ENCODE assay signal across 8 cellular contexts in the genomic region with DNA sequence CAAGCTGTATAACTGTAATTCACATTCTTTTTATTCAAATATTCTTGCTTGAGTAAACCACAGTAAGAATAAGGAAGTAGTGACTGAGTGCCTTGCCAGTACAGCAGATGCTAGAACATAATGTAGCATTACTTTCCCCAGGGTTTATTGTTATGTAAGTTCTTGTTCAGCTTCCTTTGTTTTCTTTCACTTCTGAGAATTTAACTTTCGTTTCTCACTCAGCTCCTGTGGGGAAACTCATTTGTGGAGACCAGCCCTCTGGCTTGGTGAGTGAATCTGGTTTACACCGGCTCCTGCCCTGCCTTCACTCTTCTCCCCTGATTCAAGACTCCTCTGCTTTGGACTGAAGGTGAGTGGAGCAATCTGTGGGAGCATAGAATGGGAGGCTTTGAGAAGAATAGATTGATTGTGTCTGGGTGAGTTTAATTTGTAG. TPM values are rescaled to one million over a fixed set of nuclear protein-coding genes. Genes with fewer than 3 reads are reported as not detected.
DNase-seq lines count a peak whose midpoint lies in the region; ATAC-seq, FAIRE-seq and TF ChIP-seq lines count a peak whose summit lies in the region.

A gene with protein sequence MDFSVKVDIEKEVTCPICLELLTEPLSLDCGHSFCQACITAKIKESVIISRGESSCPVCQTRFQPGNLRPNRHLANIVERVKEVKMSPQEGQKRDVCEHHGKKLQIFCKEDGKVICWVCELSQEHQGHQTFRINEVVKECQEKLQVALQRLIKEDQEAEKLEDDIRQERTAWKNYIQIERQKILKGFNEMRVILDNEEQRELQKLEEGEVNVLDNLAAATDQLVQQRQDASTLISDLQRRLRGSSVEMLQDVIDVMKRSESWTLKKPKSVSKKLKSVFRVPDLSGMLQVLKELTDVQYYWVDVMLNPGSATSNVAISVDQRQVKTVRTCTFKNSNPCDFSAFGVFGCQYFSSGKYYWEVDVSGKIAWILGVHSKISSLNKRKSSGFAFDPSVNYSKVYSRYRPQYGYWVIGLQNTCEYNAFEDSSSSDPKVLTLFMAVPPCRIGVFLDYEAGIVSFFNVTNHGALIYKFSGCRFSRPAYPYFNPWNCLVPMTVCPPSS (plus strand): TSS at position 240 of the 433 bp plus-strand sequence. CDS start 6,443 bp downstream, outside the sequence.

- TF ChIP-seq CTCF in gastroesophageal sphincter (IDR thresholded peaks at IDR 0.05) (no peak), osteoblast (IDR thresholded peaks at IDR 0.05; ENCODE audit: extremely low read depth, low read depth, low read length) (no peak)

- H3K9me3 ChIP-seq in gastroesophageal sphincter (no peaks in the 10 kb centered on the region), osteoblast (ENCODE audit: low read depth, low read length) (no peaks in the 10 kb centered on the region)

- peaks cover 42% of the 10 kb centered on the region for H3K79me2 ChIP-seq in osteoblast (ENCODE audit: insufficient read depth, low read length)

- H3K4me3 ChIP-seq in gastroesophageal sphincter = peak within 1 kb of the TSS; percentile 51 to 67
- H3K4me3 ChIP-seq in osteoblast (ENCODE audit: insufficient read depth, low read length) = peak within 1 kb of the TSS; percentile 70

- H3K27me3 ChIP-seq in gastroesophageal sphincter (no peaks in the 10 kb centered on the region), osteoblast (ENCODE audit: insufficient read depth, low read length) (no peaks in the 10 kb centered on the region)

- peak within 1 kb of the TSS; percentile 88 for H3K4me2 ChIP-seq in osteoblast (ENCODE audit: insufficient read depth, low read length)

- H3K27ac ChIP-seq in gastroesophageal sphincter (peak within 1 kb of the TSS; percentile 75 to 97 (median 84)), osteoblast (ENCODE audit: low read depth, low read length) (peak within 1 kb of the TSS; percentile 95)

- H4K20me1 ChIP-seq in osteoblast (ENCODE audit: insufficient read depth, low read length) = peaks cover 2% of the 10 kb centered on the region

- no peak for FAIRE-seq in urothelium cell line (lab: Jason Lieb, UNC)

- peak within 1 kb of the TSS; percentile 60 for H2AFZ ChIP-seq in osteoblast (ENCODE audit: low read length)

- no peaks in the 10 kb centered on the region for H3K36me3 ChIP-seq in gastroesophageal sphincter
- peaks cover 12% of the 10 kb centered on the region for H3K36me3 ChIP-seq in osteoblast (ENCODE audit: insufficient read depth, low read length)

- no peak for TF ChIP-seq EP300 in gastroesophageal sphincter (IDR thresholded peaks at IDR 0.05)

- H3K4me1 ChIP-seq in gastroesophageal sphincter = peaks cover 3 to 53% (median 4%) of the 10 kb centered on the region in 3 donors
- peaks cover 35% of the 10 kb centered on the region for H3K4me1 ChIP-seq in osteoblast (ENCODE audit: insufficient read depth, low read length)

- WGBS in gastroesophageal sphincter (ENCODE audit: low coverage in 1 of 2), 2 donors = 0 to 6% methylated on average over 2 of the region's 2 CpGs

- no peak for TF ChIP-seq POLR2A in gastroesophageal sphincter (IDR thresholded peaks at IDR 0.05)

- peak; percentile 75 for ATAC-seq in GM18498 (IDR thresholded peaks at IDR 0.05; ENCODE audit: unreplicated experiment)
- ATAC-seq in HG02759 (IDR thresholded peaks at IDR 0.05; ENCODE audit: unreplicated experiment) = peak; percentile 73
- peak; percentile 62 for ATAC-seq in gastroesophageal sphincter

- DNase-seq in OCI-M1 (lab: John Stamatoyannopoulos, UW) = peak; percentile 95
- DNase-seq in activated naive CD4-positive, alpha-beta T cell treated with Interleukin-2 at 50 U/mL for 16 hours = peak; percentile 55
- peak; percentile 90 for DNase-seq in osteoblast (ENCODE audit: insufficient read length, low spot score, missing footprints)
- DNase-seq in urothelium cell line (ENCODE audit: low spot score) = peak; percentile 43
- DNase-seq in NCI-H69 (lab: John Stamatoyannopoulos, UW) = no peak

RNA-seq across cellular contexts. Expression of the gene that starts here (rescaled TPM):
- 10 to 100 TPM; 31.6 to 50.4 (median 32.1) TPM for total RNA-seq in gastroesophageal sphincter
- total RNA-seq in osteoblast = 152 and 185 TPM in 2 replicates
